In the genomic region with DNA sequence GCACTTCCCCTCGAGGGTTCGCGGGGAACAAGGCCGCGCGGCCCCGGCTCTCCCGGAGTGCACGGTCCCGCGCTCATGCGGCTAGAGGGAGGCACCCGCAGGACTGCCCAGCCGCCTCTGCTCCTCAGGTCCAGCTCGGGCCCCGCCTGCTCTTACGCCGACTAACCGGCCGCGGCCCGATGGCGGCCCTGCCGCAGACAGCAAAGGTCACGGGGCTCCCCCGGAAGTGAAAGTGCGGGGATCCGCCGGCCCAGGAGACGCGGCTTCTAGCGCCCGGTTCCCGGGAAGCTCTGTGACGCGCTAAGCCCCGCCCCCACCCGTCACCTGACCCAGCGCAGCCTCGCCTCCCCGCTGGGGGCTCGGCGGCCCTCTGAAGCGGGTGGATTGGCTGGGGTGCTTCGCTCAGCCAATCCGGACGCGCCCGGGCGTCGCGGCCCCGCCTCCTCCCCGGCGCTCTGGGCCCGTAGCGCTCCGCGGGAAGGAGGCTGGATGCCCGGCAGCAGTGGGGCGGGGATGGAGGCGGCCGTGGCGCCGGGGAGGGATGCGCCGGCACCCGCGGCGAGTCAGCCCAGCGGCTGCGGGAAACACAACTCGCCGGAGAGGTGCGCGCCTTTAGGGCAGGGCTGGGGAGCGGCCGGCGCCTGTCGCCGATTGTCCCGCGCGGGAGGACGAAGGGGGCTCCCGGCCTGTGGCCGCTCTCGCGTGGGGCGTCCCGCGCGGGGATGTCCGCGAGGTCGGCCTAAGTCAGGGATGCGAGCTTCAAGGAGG, we compare ENCODE assay signal across 7 cellular contexts. TPM values are rescaled to one million over a fixed set of nuclear protein-coding genes. Genes with fewer than 3 reads are reported as not detected.
DNase-seq lines count a peak whose midpoint lies in the region; ATAC-seq, FAIRE-seq and TF ChIP-seq lines count a peak whose summit lies in the region.

A gene with protein sequence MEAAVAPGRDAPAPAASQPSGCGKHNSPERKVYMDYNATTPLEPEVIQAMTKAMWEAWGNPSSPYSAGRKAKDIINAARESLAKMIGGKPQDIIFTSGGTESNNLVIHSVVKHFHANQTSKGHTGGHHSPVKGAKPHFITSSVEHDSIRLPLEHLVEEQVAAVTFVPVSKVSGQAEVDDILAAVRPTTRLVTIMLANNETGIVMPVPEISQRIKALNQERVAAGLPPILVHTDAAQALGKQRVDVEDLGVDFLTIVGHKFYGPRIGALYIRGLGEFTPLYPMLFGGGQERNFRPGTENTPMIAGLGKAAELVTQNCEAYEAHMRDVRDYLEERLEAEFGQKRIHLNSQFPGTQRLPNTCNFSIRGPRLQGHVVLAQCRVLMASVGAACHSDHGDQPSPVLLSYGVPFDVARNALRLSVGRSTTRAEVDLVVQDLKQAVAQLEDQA (plus strand): TSS at position 460 of the 768 bp plus-strand sequence. CDS start 54 bp downstream, at position 514.

- H3K9ac ChIP-seq in astrocyte (ENCODE audit: low read length): peak within 1 kb of the TSS; percentile 91

- H3K36me3 Mint-ChIP-seq in astrocyte (ENCODE audit: low read depth, unreplicated experiment): peaks cover 4% of the 10 kb centered on the region

- no peak for TF ChIP-seq CTCF in astrocyte (IDR thresholded peaks at IDR 0.05; ENCODE audit: insufficient read depth, low read depth, low read length)

- no peaks in the 10 kb centered on the region for H3K36me3 ChIP-seq in astrocyte (ENCODE audit: insufficient read depth, low read length)

- H3K79me2 ChIP-seq in astrocyte (ENCODE audit: insufficient read depth, low read length): no peaks in the 10 kb centered on the region

- no peaks in the 10 kb centered on the region for H3K9me3 ChIP-seq in astrocyte (ENCODE audit: insufficient read depth, low read depth, low read length)

- peak within 1 kb of the TSS; percentile 97 for H3K4me3 Mint-ChIP-seq in astrocyte (ENCODE audit: unreplicated experiment)

- DNase-seq in NCI-H2029 (lab: John Stamatoyannopoulos, UW) (peak; percentile 94), T-helper 22 cell (ENCODE audit: low read depth) (peak; percentile 94), astrocyte (ENCODE audit: low read depth) (peak; percentile 90), hepatic stellate cell (ENCODE audit: low spot score) (peak; percentile 100), renal cortical epithelial cell (ENCODE audit: low read depth) (peak; percentile 89)

- peak within 1 kb of the TSS; percentile 87 for H3K27ac Mint-ChIP-seq in astrocyte (ENCODE audit: unreplicated experiment)

- peak within 1 kb of the TSS; percentile 97 for H2AFZ ChIP-seq in astrocyte (ENCODE audit: low read depth, low read length)

- H3K4me3 ChIP-seq in astrocyte (ENCODE audit: insufficient read depth, low read depth, low read length): peak within 1 kb of the TSS; percentile 97

- no peaks in the 10 kb centered on the region for H4K20me1 ChIP-seq in astrocyte (ENCODE audit: insufficient read depth, low read length)

- no peaks in the 10 kb centered on the region for H3K27me3 ChIP-seq in astrocyte (ENCODE audit: insufficient read depth, low read length)

- H3K27ac ChIP-seq in astrocyte (ENCODE audit: low read depth, low read length): peak within 1 kb of the TSS; percentile 82

- peaks cover 2% of the 10 kb centered on the region for H3K9me3 Mint-ChIP-seq in astrocyte (ENCODE audit: unreplicated experiment)

- peak within 1 kb of the TSS; percentile 91 for H3K4me2 ChIP-seq in astrocyte (ENCODE audit: low read length)

- H3K4me1 ChIP-seq in astrocyte (ENCODE audit: insufficient read depth, low read length): peaks cover 10% of the 10 kb centered on the region

- H3K4me1 Mint-ChIP-seq in astrocyte (ENCODE audit: low read depth, unreplicated experiment): peaks cover 9% of the 10 kb centered on the region

- peak; percentile 95 for ATAC-seq in GM18502 (IDR thresholded peaks at IDR 0.05; ENCODE audit: poor library complexity, unreplicated experiment)
- ATAC-seq in HG02970 (IDR thresholded peaks at IDR 0.05; ENCODE audit: low FRiP score, unreplicated experiment): peak; percentile 94

- no peaks in the 10 kb centered on the region for H3K27me3 Mint-ChIP-seq in astrocyte (ENCODE audit: low read depth, unreplicated experiment)

- FAIRE-seq in astrocyte (lab: Jason Lieb, UNC): no peak

RNA-seq across cellular contexts. Expression of the gene that starts here (rescaled TPM):
- total RNA-seq in astrocyte (12.1 and 15.4 TPM in 2 replicates), renal cortical epithelial cell (18.2 and 18.6 TPM in 2 replicates)

Comparison
In these comparisons a context has a peak if more than half of its experiments do, and no peak if none do; other contexts are left out.
1. Peak in every context shown above with its lines: DNase-seq, ATAC-seq, H3K4me3 ChIP-seq and H3K27ac ChIP-seq.